ENCODE assay signal across 23 cellular contexts in the genomic region with DNA sequence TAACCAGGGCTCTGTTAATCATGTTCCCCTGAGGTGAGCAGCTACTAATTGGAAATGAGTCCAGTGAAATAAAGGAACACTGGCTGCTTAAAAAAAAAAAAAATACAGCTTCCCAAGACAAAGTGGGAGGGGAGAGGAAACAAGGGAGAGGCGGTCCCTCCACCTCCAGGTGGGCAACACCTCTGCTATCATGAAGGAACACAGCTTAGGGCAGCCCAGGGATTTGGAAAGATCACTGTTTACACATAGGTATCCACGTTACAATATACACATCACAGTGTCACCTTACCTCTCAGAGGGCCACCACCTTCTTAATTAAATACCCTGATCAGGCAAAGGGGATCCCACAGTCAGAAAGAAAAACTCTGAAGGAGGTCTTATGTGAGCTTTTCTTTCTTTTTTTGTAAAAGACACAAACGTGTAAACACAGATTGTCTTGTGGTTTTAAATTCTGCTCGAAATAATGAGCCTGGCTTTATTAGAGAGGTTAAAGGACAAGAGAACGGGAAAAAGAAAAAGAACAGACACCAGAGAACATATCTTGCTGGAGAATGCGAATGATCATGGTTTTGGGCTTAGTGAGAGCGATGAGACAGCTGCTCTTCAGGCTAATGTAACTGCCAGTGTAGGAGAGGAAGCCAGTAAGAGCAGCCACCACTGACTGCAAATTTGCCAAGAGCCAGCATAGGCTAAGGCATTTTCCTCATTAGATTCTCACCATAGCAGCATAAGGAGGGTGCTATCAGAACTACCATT.
A peak's percentile ranks its signal among the peaks of the same experiment; 100 is the strongest.
DNase-seq lines count a peak whose midpoint lies in the region; ATAC-seq and TF ChIP-seq lines count a peak whose summit lies in the region.
"Had no signal": no experiment of that assay in that cellular context is flagged by ENCODE, and none has a peak within 500 bp of the region (broad histone marks: within the 10 kb centered on the region; RNA-seq: fewer than 3 reads in every experiment).

No MANE protein-coding gene starts in this region.

- H3K27me3 Mint-ChIP-seq in chondrocyte (ENCODE audit: low read depth): no peaks in the 10 kb centered on the region
- H3K27me3 Mint-ChIP-seq: activated CD4-positive, alpha-beta memory T cell treated with anti-CD3 and anti-CD28 coated beads for 36 hours; activated naive CD8-positive, alpha-beta T cell treated with anti-CD3 and anti-CD28 coated beads, Interleukin-2, amount 10 ng/mL, durations not matched to agents 7 days and 5 days; CD4-positive, CD25-positive, alpha-beta regulatory T cell had no signal

- DNase-seq in COLO668 (lab: John Stamatoyannopoulos, UW; ENCODE audit: unreplicated experiment) (peak; percentile 62), NCI-H1436 (lab: John Stamatoyannopoulos, UW) (peak; percentile 63), NCI-H510A (lab: John Stamatoyannopoulos, UW) (peak; percentile 35), left kidney (ENCODE audit: low read depth, low spot score) (peak; percentile 77), chondrocyte (ENCODE audit: low spot score) (no peak)
- DNase-seq in activated effector memory CD4-positive, alpha-beta T cell treated with anti-CD3 and anti-CD28 coated beads, Interleukin-2, amount 50 U/mL, for 16 hours: no peak
- DNase-seq: activated CD4-positive, alpha-beta memory T cell treated with anti-CD3 and anti-CD28 coated beads for 36 hours; activated effector memory CD4-positive, alpha-beta T cell treated with Interleukin-2 at 50 U/mL for 16 hours; activated naive CD8-positive, alpha-beta T cell treated with anti-CD3 and anti-CD28 coated beads, Interleukin-2, amount 10 ng/mL, durations not matched to agents 7 days and 5 days; central memory CD4-positive, alpha-beta T cell; DMS 273 treated with DMSO at 0.1 percent for 48 hours; glutamatergic neuron; GOT3; lower lobe of right lung; MG63; NCI-H187 treated with DMSO at 0.1 percent for 48 hours; NK-92 treated with Interleukin-12 subunit alpha and Interleukin-12 subunit beta, amount 100 ng/mL, for 24 hours; psoas muscle; T-helper 1 cell; transverse colon had no signal

- H3K36me3 Mint-ChIP-seq in chondrocyte (ENCODE audit: low read depth): no peaks in the 10 kb centered on the region
- H3K36me3 Mint-ChIP-seq: activated CD4-positive, alpha-beta memory T cell treated with anti-CD3 and anti-CD28 coated beads for 36 hours had no signal

- no peak for ATAC-seq in GM18498 (IDR thresholded peaks at IDR 0.05; ENCODE audit: unreplicated experiment)
- no peak for ATAC-seq in HG03439 (IDR thresholded peaks at IDR 0.05; ENCODE audit: unreplicated experiment)
- ATAC-seq: lower lobe of right lung, psoas muscle had no signal

- H3K27ac Mint-ChIP-seq in chondrocyte (ENCODE audit: unreplicated experiment): no peak overlapping the region
- H3K27ac Mint-ChIP-seq: activated CD4-positive, alpha-beta memory T cell treated with anti-CD3 and anti-CD28 coated beads for 36 hours; activated naive CD8-positive, alpha-beta T cell treated with anti-CD3 and anti-CD28 coated beads, Interleukin-2, amount 10 ng/mL, durations not matched to agents 7 days and 5 days; CD4-positive, CD25-positive, alpha-beta regulatory T cell had no signal

- H3K4me3 Mint-ChIP-seq in chondrocyte (ENCODE audit: unreplicated experiment): no peak overlapping the region
- H3K4me3 Mint-ChIP-seq: activated CD4-positive, alpha-beta memory T cell treated with anti-CD3 and anti-CD28 coated beads for 36 hours; activated naive CD8-positive, alpha-beta T cell treated with anti-CD3 and anti-CD28 coated beads, Interleukin-2, amount 10 ng/mL, durations not matched to agents 7 days and 5 days had no signal

- no peak for TF ChIP-seq CTCF in chondrocyte (IDR thresholded peaks at IDR 0.05)

- H3K9me3 Mint-ChIP-seq in chondrocyte (ENCODE audit: low read depth): no peaks in the 10 kb centered on the region
- H3K9me3 Mint-ChIP-seq: activated CD4-positive, alpha-beta memory T cell treated with anti-CD3 and anti-CD28 coated beads for 36 hours; activated naive CD8-positive, alpha-beta T cell treated with anti-CD3 and anti-CD28 coated beads, Interleukin-2, amount 10 ng/mL, durations not matched to agents 7 days and 5 days; CD4-positive, CD25-positive, alpha-beta regulatory T cell had no signal

- H3K4me1 Mint-ChIP-seq in chondrocyte (ENCODE audit: low read depth): peaks cover 8% of the 10 kb centered on the region

Comparison
In these comparisons a context has a peak if more than half of its experiments do, and no peak if none do; other contexts are left out.
1. DNase-seq: peak in COLO668 (single experiment), NCI-H1436 (single experiment), NCI-H510A (single experiment) and left kidney (single experiment); none in activated effector memory CD4-positive, alpha-beta T cell treated with anti-CD3 and anti-CD28 coated beads, Interleukin-2, amount 50 U/mL, for 16 hours (single experiment) and chondrocyte (single experiment).